Comparison of ENCODE assay signal across 9 cellular contexts in the genomic region with DNA sequence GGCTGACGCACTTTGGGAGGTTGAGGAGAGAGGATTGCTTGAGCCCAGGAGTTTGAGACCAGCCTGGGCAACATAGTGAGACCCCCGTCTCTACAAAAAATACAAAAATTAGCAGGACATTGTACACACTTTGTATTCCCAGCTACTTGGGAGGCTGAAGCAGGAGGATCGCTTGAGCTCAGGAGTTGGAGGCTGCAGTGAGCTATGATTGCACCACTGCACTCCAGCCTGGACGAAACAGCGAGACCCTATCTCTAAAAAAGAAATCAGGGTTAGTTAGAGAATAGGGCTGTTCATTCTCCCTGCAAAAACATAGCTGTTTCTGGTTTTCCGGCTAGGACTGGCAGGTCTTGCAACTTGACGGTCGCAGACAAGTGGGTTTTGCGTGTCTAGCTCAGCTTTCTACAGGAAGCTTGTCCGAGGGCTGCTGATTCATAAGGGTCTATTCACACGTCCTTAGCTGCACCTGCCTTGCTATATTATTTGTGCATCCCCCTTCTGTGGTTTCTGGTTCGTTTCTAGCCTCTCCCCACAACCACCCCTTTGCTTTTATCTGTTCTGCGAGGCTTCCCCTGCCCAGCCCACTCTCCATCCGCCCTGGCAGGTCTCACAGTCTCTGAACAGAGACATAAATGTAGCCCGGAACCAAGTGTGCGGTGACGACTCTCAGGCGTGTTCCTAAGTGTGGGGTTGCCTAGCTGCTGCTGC. TPM values are rescaled to one million over a fixed set of nuclear protein-coding genes. Genes with fewer than 3 reads are reported as not detected.
A peak's percentile ranks its signal among the peaks of the same experiment; 100 is the strongest.
DNase-seq lines count a peak whose midpoint lies in the region; ATAC-seq and TF ChIP-seq lines count a peak whose summit lies in the region.
"Had no signal": no experiment of that assay in that cellular context is flagged by ENCODE, and none has a peak within 500 bp of the region (broad histone marks: within the 10 kb centered on the region; RNA-seq: fewer than 3 reads in every experiment).

No MANE protein-coding gene starts in this region.

- no peaks in the 10 kb centered on the region for H3K9me3 Mint-ChIP-seq in activated T-helper 17 cell treated with anti-CD3 and anti-CD28 coated beads, Interleukin-2, amount 50 U/mL, for 72 hours
- H3K9me3 Mint-ChIP-seq in HFFc6 = no peaks in the 10 kb centered on the region

- no peaks in the 10 kb centered on the region for H3K36me3 ChIP-seq in adrenal gland (replicated peaks in 1 of 2)

- H3K9me3 ChIP-seq in adrenal gland (replicated peaks in 1 of 3) = no peaks in the 10 kb centered on the region

- peak; percentile 35 for DNase-seq in NCI-H69 (lab: John Stamatoyannopoulos, UW)
- DNase-seq in stimulated activated CD8-positive, alpha-beta memory T cell treated with anti-CD3 and anti-CD28 coated beads, Interleukin-7, amount 100 ng/mL, for 24 hours (ENCODE audit: low read depth) = peak; percentile 37
- no peak for DNase-seq in HFFc6
- no peak for DNase-seq in adrenal gland
- DNase-seq in hippocampal formation (lab: John Stamatoyannopoulos, UW) = no peak

- ATAC-seq in GM18861 (IDR thresholded peaks at IDR 0.05; ENCODE audit: unreplicated experiment) (peak; percentile 93), HG02870 (IDR thresholded peaks at IDR 0.05; ENCODE audit: unreplicated experiment) (peak; percentile 93)
- peak; percentile 90 for ATAC-seq in activated T-helper 17 cell treated with anti-CD3 and anti-CD28 coated beads, Interleukin-2, amount 50 U/mL, for 72 hours (replicated peaks)

- TF ChIP-seq POLR2A in adrenal gland (IDR thresholded peaks at IDR 0.05) = no peak

- H3K27ac ChIP-seq in adrenal gland = no peak overlapping the region

- H3K4me3 ChIP-seq in adrenal gland = no peak overlapping the region

- H3K36me3 Mint-ChIP-seq in activated T-helper 17 cell treated with anti-CD3 and anti-CD28 coated beads, Interleukin-2, amount 50 U/mL, for 72 hours (ENCODE audit: low read depth) = no peaks in the 10 kb centered on the region
- H3K36me3 Mint-ChIP-seq in HFFc6 (ENCODE audit: low read depth) = no peaks in the 10 kb centered on the region

- TF ChIP-seq CTCF in HFFc6 (IDR thresholded peaks at IDR 0.05) (no peak), adrenal gland (IDR thresholded peaks at IDR 0.05) (no peak)

- WGBS in adrenal gland, 4 donors = 55 to 70% (median 64%) methylated on average over 18 of the region's 18 CpGs

- H3K4me3 Mint-ChIP-seq in activated T-helper 17 cell treated with anti-CD3 and anti-CD28 coated beads, Interleukin-2, amount 50 U/mL, for 72 hours = peak overlapping the region; percentile 65
- H3K4me3 Mint-ChIP-seq in HFFc6 = no peak overlapping the region

- H3K27me3 Mint-ChIP-seq in activated T-helper 17 cell treated with anti-CD3 and anti-CD28 coated beads, Interleukin-2, amount 50 U/mL, for 72 hours = no peaks in the 10 kb centered on the region
- peaks cover 1% of the 10 kb centered on the region; the same call in 1 of the 2 replicates for H3K27me3 Mint-ChIP-seq in HFFc6 (ENCODE audit: insufficient read depth)

- peak overlapping the region; percentile 62 for H3K27ac Mint-ChIP-seq in activated T-helper 17 cell treated with anti-CD3 and anti-CD28 coated beads, Interleukin-2, amount 50 U/mL, for 72 hours
- H3K27ac Mint-ChIP-seq in HFFc6 = no peak overlapping the region

- intact Hi-C loops in adrenal gland (cut with DNase I) = no loop called here

- H3K4me1 ChIP-seq in adrenal gland (replicated peaks in 1 of 2) = no peaks in the 10 kb centered on the region

- peaks cover 18% of the 10 kb centered on the region for H3K4me1 Mint-ChIP-seq in activated T-helper 17 cell treated with anti-CD3 and anti-CD28 coated beads, Interleukin-2, amount 50 U/mL, for 72 hours
- no peaks in the 10 kb centered on the region for H3K4me1 Mint-ChIP-seq in HFFc6 (ENCODE audit: low read depth)

- H3K27me3 ChIP-seq in adrenal gland = no peaks in the 10 kb centered on the region

RNA-seq across cellular contexts. Expression of a gene that starts 10.7 kb away (rescaled TPM):
- total RNA-seq in activated T-helper 17 cell treated with anti-CD3 and anti-CD28 coated beads, Interleukin-2, amount 50 U/mL, for 72 hours = under 1 TPM in 1 of 2 donors, not detected in 1; 0.69 TPM
- 10 to 100 TPM in 2 of 6 experiments, 1 to 10 TPM in 4; 6.2 to 11.3 (median 7.8) TPM for total RNA-seq in HFFc6 (2021; fragmentation: NEBNext Ultra II Directional; extraction: Animal tissue kit (Norgen Biotek cat#: 25700))
- under 1 TPM in 2 of 8 donors, not detected in 6; 0.14 to 0.36 TPM for total RNA-seq in adrenal gland
- polyA plus RNA-seq in adrenal gland = under 1 TPM; 0.07 to 0.32 (median 0.07) TPM
- total RNA-seq: LHCN-M2 had no signal

Comparison
In these comparisons a context has a peak if more than half of its experiments do, and no peak if none do; other contexts are left out.
1. DNase-seq: peak in NCI-H69 (single experiment) and stimulated activated CD8-positive, alpha-beta memory T cell treated with anti-CD3 and anti-CD28 coated beads, Interleukin-7, amount 100 ng/mL, for 24 hours (single experiment); none in HFFc6 (single experiment), adrenal gland (0 of 7) and hippocampal formation (0 of 2).
2. RNA of a gene that starts 10.7 kb away (total RNA-seq): 6.2 to 11.3 TPM in HFFc6; 0.69 TPM in activated T-helper 17 cell treated with anti-CD3 and anti-CD28 coated beads, Interleukin-2, amount 50 U/mL, for 72 hours and 0.14 to 0.36 TPM in adrenal gland; every median in the first group is over 4 times any median in the second.
3. Peak in every context shown above with its lines, with median percentiles within 50 percentile points of each other: ATAC-seq.